Comparison of ENCODE assay signal across 9 cellular contexts in the genomic region with DNA sequence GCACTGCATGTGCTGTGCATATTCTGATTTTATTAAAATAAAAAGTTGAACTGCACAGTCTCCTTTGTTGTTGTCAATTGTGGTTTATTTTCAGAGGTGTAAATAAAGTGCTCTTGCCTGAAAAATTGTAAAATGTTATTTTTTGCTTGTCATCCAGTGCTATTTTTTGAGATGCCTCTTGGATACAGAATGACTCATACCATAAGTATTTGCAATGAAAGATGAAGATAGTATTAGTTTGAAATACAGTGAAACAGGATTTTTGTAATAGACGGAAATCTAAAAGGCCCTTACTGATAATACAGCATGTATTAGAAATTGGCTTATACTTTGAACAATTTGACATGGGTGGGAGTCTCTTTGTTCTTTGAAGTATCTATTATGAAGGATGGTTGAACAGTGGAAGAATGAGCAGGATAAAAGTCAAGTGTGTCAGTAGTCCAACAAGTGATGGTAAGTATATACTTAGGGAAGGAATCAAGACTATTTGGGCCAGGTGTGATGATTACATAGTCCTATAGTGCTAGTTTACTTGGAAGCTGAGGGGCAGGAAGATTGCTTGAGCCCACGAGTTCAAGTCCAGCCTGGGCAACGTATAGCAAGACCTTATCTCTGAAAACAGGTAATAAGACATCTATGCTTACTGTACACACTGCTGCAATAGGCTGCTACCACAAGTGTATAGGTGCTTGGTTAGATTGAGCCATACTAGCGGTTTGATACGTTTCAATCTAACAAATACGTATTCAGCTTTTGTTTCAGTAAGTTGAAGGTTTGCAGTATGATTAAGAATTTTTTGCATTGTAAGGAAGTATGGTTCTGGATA. TPM values are rescaled to one million over a fixed set of nuclear protein-coding genes. Genes with fewer than 3 reads are reported as not detected.
A peak's percentile ranks its signal among the peaks of the same experiment; 100 is the strongest.
DNase-seq lines count a peak whose midpoint lies in the region; ATAC-seq and TF ChIP-seq lines count a peak whose summit lies in the region.
"Had no signal": no experiment of that assay in that cellular context is flagged by ENCODE, and none has a peak within 500 bp of the region (broad histone marks: within the 10 kb centered on the region; RNA-seq: fewer than 3 reads in every experiment).

No MANE protein-coding gene starts in this region.

- no peaks in the 10 kb centered on the region for H3K9me3 Mint-ChIP-seq in HFFc6
- no peaks in the 10 kb centered on the region for H3K9me3 Mint-ChIP-seq in naive thymus-derived CD8-positive, alpha-beta T cell

- peaks cover 20% of the 10 kb centered on the region for H3K27me3 Mint-ChIP-seq in HFFc6 (ENCODE audit: insufficient read depth)
- no peaks in the 10 kb centered on the region for H3K27me3 Mint-ChIP-seq in naive thymus-derived CD8-positive, alpha-beta T cell

- ATAC-seq in naive thymus-derived CD8-positive, alpha-beta T cell = peak; percentile 12 to 54
- ATAC-seq in GM18909 (IDR thresholded peaks at IDR 0.05; ENCODE audit: poor library complexity, unreplicated experiment) = no peak

- no peak for TF ChIP-seq CTCF in HFFc6 (IDR thresholded peaks at IDR 0.05)

- H3K4me1 Mint-ChIP-seq in HFFc6 (ENCODE audit: low read depth) = peaks cover 47% of the 10 kb centered on the region
- H3K4me1 Mint-ChIP-seq in naive thymus-derived CD8-positive, alpha-beta T cell = peaks cover 13 to 41% (median 21%) of the 10 kb centered on the region in 4 donors

- DNase-seq in NCI-H82 (lab: John Stamatoyannopoulos, UW) (peak; percentile 31), NCI-H82 treated with DMSO at 0.1 percent for 48 hours (lab: John Stamatoyannopoulos, UW; ENCODE audit: unreplicated experiment) (no peak), HFFc6 (no peak), cerebellar cortex (ENCODE audit: low spot score) (peak; percentile 15), NCI-H774 (lab: John Stamatoyannopoulos, UW) (no peak)
- DNase-seq in naive thymus-derived CD8-positive, alpha-beta T cell = no peak
- DNase-seq in activated CD8-positive, alpha-beta memory T cell treated with anti-CD3 and anti-CD28 coated beads, Interleukin-2, amount 50 U/mL, for 48 hours = no peak
- DNase-seq: NCI-H2081 treated with DMSO at 0.1 percent for 48 hours had no signal

- peak overlapping the region; percentile 50 for H3K4me3 Mint-ChIP-seq in HFFc6
- H3K4me3 Mint-ChIP-seq in naive thymus-derived CD8-positive, alpha-beta T cell = peak overlapping the region in 2 of 10 donors; percentile 2 to 18

- peak overlapping the region; percentile 63 for H3K27ac Mint-ChIP-seq in HFFc6
- peak overlapping the region in 8 of 10 donors; percentile 0 to 94 (median 52) for H3K27ac Mint-ChIP-seq in naive thymus-derived CD8-positive, alpha-beta T cell

- peaks cover 29% of the 10 kb centered on the region for H3K36me3 Mint-ChIP-seq in HFFc6 (ENCODE audit: low read depth)
- H3K36me3 Mint-ChIP-seq in naive thymus-derived CD8-positive, alpha-beta T cell = peaks cover 6 to 53% (median 19%) of the 10 kb centered on the region in 3 donors

- POLR2A ChIA-PET in naive thymus-derived CD8-positive, alpha-beta T cell (lab: Charles Lee) = no interaction called here

RNA-seq across cellular contexts. Expression of a gene that starts 16.4 kb away (rescaled TPM):
- 100 to 1,000 TPM; 186 to 228 (median 213) TPM for total RNA-seq in HFFc6 (2021; fragmentation: NEBNext Ultra II Directional; extraction: Animal tissue kit (Norgen Biotek cat#: 25700))
- total RNA-seq in naive thymus-derived CD8-positive, alpha-beta T cell = 100 to 1,000 TPM; 340 to 373 TPM
- 100 to 1,000 TPM; 181 to 272 (median 215) TPM for polyA plus RNA-seq in naive thymus-derived CD8-positive, alpha-beta T cell

Comparison
In these comparisons a context has a peak if more than half of its experiments do, and no peak if none do; other contexts are left out.
1. DNase-seq: peak in NCI-H82 (single experiment) and cerebellar cortex (single experiment); none in NCI-H82 treated with DMSO at 0.1 percent for 48 hours (single experiment), HFFc6 (single experiment), naive thymus-derived CD8-positive, alpha-beta T cell (0 of 10), NCI-H774 (single experiment) and activated CD8-positive, alpha-beta memory T cell treated with anti-CD3 and anti-CD28 coated beads, Interleukin-2, amount 50 U/mL, for 48 hours (single experiment).